Comparison of ENCODE assay signal across 1 cellular context in the genomic region with DNA sequence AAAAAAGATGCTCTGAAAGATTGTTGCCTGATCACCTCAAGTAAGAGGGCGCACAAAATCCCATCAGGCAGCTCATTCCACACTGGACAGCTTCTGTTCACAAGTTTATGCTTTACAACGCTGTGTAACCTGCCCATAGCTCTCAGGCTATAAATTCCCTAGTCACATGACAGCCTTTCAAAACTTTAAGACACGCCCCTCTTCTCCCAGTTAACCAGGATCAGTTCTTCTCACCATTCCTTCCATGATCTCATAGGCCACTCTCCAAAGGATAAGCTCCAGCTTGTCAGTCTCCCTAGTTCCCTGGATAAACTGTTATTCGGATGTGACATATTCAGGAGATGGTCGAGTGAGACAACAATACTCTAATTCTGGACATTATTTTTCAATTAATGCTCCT.
TF ChIP-seq lines count a peak whose summit lies in the region.

No MANE protein-coding gene starts in this region.

TF ChIP-seq in IMR-90, 13 proteins besides CTCF, POLR2A, EP300 and RAD21 (continued from another document):
- TF ChIP-seq, protein P1, sequence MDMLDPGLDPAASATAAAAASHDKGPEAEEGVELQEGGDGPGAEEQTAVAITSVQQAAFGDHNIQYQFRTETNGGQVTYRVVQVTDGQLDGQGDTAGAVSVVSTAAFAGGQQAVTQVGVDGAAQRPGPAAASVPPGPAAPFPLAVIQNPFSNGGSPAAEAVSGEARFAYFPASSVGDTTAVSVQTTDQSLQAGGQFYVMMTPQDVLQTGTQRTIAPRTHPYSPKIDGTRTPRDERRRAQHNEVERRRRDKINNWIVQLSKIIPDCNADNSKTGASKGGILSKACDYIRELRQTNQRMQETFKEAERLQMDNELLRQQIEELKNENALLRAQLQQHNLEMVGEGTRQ (IDR thresholded peaks at IDR 0.05; ENCODE audit: low read depth, low read length), result peak; percentile 68
